ENCODE assay signal across 8 cellular contexts in genomic region chr9:127976943-127977871, GRCh38. TPM values are rescaled to one million over a fixed set of nuclear protein-coding genes. Genes with fewer than 3 reads are reported as not detected.
DNase-seq lines count a peak whose midpoint lies in the region; ATAC-seq and TF ChIP-seq lines count a peak whose summit lies in the region.

No MANE protein-coding gene starts in this region.

- no peak for TF ChIP-seq CTCF in adrenal gland (IDR thresholded peaks at IDR 0.05)

- H3K9me3 Mint-ChIP-seq in stimulated activated naive CD8-positive, alpha-beta T cell treated with anti-CD3 and anti-CD28 coated beads, Interleukin-15, Interleukin-2, amounts not matched to agents 100 ng/mL and 50 ng/mL, for 24 hours, result no peaks in the 10 kb centered on the region

- H3K18ac ChIP-seq in mesendoderm (ENCODE audit: low read length), result no peak overlapping the region

- intact Hi-C loops in adrenal gland (cut with DNase I), result loop anchor here in 1 of 2 donors (5.0 kb wide), 1 partner anchor 35 kb away; no protein-coding TSS in a partner anchor

- peak overlapping the region in 4 of 5 donors; percentile 45 to 95 (median 91) for H3K27ac ChIP-seq in adrenal gland
- H3K27ac ChIP-seq in mesendoderm (ENCODE audit: low read depth, low read length), result no peak overlapping the region
- no peak overlapping the region for H3K27ac ChIP-seq in SJCRH30

- H3K56ac ChIP-seq in mesendoderm (ENCODE audit: low read length), result peak overlapping the region; percentile 58

- peaks cover 77% of the 10 kb centered on the region for H3K4me1 Mint-ChIP-seq in stimulated activated naive CD8-positive, alpha-beta T cell treated with anti-CD3 and anti-CD28 coated beads, Interleukin-15, Interleukin-2, amounts not matched to agents 100 ng/mL and 50 ng/mL, for 24 hours (ENCODE audit: low read depth)

- no peak overlapping the region for H2BK5ac ChIP-seq in mesendoderm (ENCODE audit: low read length)

- H3K4me3 ChIP-seq in adrenal gland, result peak overlapping the region in 1 of 4 donors; percentile 99
- H3K4me3 ChIP-seq in mesendoderm (ENCODE audit: low read length), result no peak overlapping the region
- H3K4me3 ChIP-seq in SJCRH30, result no peak overlapping the region

- H3K4ac ChIP-seq in mesendoderm (ENCODE audit: low read depth, low read length), result no peak overlapping the region

- H3K27me3 Mint-ChIP-seq in stimulated activated naive CD8-positive, alpha-beta T cell treated with anti-CD3 and anti-CD28 coated beads, Interleukin-15, Interleukin-2, amounts not matched to agents 100 ng/mL and 50 ng/mL, for 24 hours, result no peaks in the 10 kb centered on the region

- peak overlapping the region; percentile 0 for H3K4me2 ChIP-seq in mesendoderm (ENCODE audit: low read length)

- H3K79me2 ChIP-seq in mesendoderm (ENCODE audit: control insufficient read depth, insufficient read depth, low read length), result peaks cover 73% of the 10 kb centered on the region

- no peak overlapping the region for H2AK5ac ChIP-seq in mesendoderm (ENCODE audit: low read length)

- no peak for TF ChIP-seq POLR2A in adrenal gland (IDR thresholded peaks at IDR 0.05)

- H3K27me3 ChIP-seq in adrenal gland, result no peaks in the 10 kb centered on the region
- H3K27me3 ChIP-seq in mesendoderm (ENCODE audit: insufficient read depth, low read length, poor library complexity), result no peaks in the 10 kb centered on the region
- H3K27me3 ChIP-seq in SJCRH30, result no peaks in the 10 kb centered on the region

- 59 to 78% (median 70%) methylated on average over 3 to 9 of the region's 9 CpGs for WGBS in adrenal gland, 4 donors
- WGBS in mesendoderm (ENCODE audit: extremely low coverage, insufficient coverage, low lambda C conversion rate), result no CpG with 5 or more reads among the region's 9 CpGs

- H3K36me3 Mint-ChIP-seq in stimulated activated naive CD8-positive, alpha-beta T cell treated with anti-CD3 and anti-CD28 coated beads, Interleukin-15, Interleukin-2, amounts not matched to agents 100 ng/mL and 50 ng/mL, for 24 hours (ENCODE audit: low read depth), result peaks cover 6% of the 10 kb centered on the region

- H3K9ac ChIP-seq in mesendoderm (ENCODE audit: low read length), result peak overlapping the region; percentile 52

- no peak overlapping the region for H3K23ac ChIP-seq in mesendoderm (ENCODE audit: low read length)

- peak overlapping the region; percentile 93 for H3K4me3 Mint-ChIP-seq in stimulated activated naive CD8-positive, alpha-beta T cell treated with anti-CD3 and anti-CD28 coated beads, Interleukin-15, Interleukin-2, amounts not matched to agents 100 ng/mL and 50 ng/mL, for 24 hours

- H3K9me3 ChIP-seq in adrenal gland (replicated peaks in 1 of 3) (no peaks in the 10 kb centered on the region), SJCRH30 (replicated peaks) (no peaks in the 10 kb centered on the region)

- H3K79me1 ChIP-seq in mesendoderm (ENCODE audit: low read length), result peaks cover 39% of the 10 kb centered on the region

- DNase-seq in stimulated activated naive CD8-positive, alpha-beta T cell treated with anti-CD3 and anti-CD28 coated beads, Interleukin-15, Interleukin-2, amounts not matched to agents 100 U/mL and 50 U/mL, for 24 hours, result no peak
- DNase-seq in adrenal gland (no peak), mesendoderm (no peak), retina (no peak), SJCRH30 (no peak)

- H3K36me3 ChIP-seq in adrenal gland (replicated peaks in 1 of 2), result no peaks in the 10 kb centered on the region
- no peaks in the 10 kb centered on the region for H3K36me3 ChIP-seq in mesendoderm (ENCODE audit: control insufficient read depth, insufficient read depth, low read length)
- H3K36me3 ChIP-seq in SJCRH30, result no peaks in the 10 kb centered on the region

- peaks cover 73 to 84% of the 10 kb centered on the region in 2 donors for H3K4me1 ChIP-seq in adrenal gland (replicated peaks in 1 of 2)
- peaks cover 8% of the 10 kb centered on the region for H3K4me1 ChIP-seq in mesendoderm (ENCODE audit: control insufficient read depth, low read depth, low read length)
- peaks cover 23% of the 10 kb centered on the region for H3K4me1 ChIP-seq in SJCRH30

- peak overlapping the region; percentile 95 for H3K27ac Mint-ChIP-seq in stimulated activated naive CD8-positive, alpha-beta T cell treated with anti-CD3 and anti-CD28 coated beads, Interleukin-15, Interleukin-2, amounts not matched to agents 100 ng/mL and 50 ng/mL, for 24 hours

- no peak overlapping the region for H2BK120ac ChIP-seq in mesendoderm (ENCODE audit: low read depth, low read length)

- no peak overlapping the region for H4K5ac ChIP-seq in mesendoderm (ENCODE audit: low read length)

- H2BK15ac ChIP-seq in mesendoderm (replicated peaks; ENCODE audit: low read depth), result no peak overlapping the region

- no peak overlapping the region for H4K8ac ChIP-seq in mesendoderm (ENCODE audit: low read depth, low read length)

- no peak for ATAC-seq in stimulated activated naive CD8-positive, alpha-beta T cell treated with anti-CD3 and anti-CD28 coated beads, Interleukin-15, Interleukin-2, amounts not matched to agents 100 U/mL and 50 U/mL, for 24 hours
- ATAC-seq in HG02870 (IDR thresholded peaks at IDR 0.05; ENCODE audit: unreplicated experiment) (no peak), GM21825 (IDR thresholded peaks at IDR 0.05; ENCODE audit: unreplicated experiment) (no peak)

RNA-seq across cellular contexts. Expression of gene EEIG1, which starts 3.6 kb away (rescaled TPM):
- 100 to 1,000 TPM in 2 of 8 donors, 10 to 100 TPM in 6; 35.6 to 179 (median 72.0) TPM for total RNA-seq in adrenal gland
- 10 to 100 TPM; 24.5 to 49.5 (median 32.6) TPM for polyA plus RNA-seq in adrenal gland
- 17.5 TPM for polyA plus RNA-seq in mesendoderm (2013, experiment 1 of 2)
- polyA plus RNA-seq in mesendoderm (2013, experiment 2 of 2), result 16.7 TPM
- total RNA-seq in SJCRH30 (2014; rRNA removed; shearing (Covaris generic)), result 4.0 and 5.0 TPM in 2 replicates

RNA-seq across cellular contexts. Expression of gene DPM2, which starts 39.6 kb away (rescaled TPM):
- total RNA-seq in adrenal gland, result 10 to 100 TPM; 18.4 to 46.8 (median 31.4) TPM
- polyA plus RNA-seq in adrenal gland, result 10 to 100 TPM; 32.9 to 36.5 (median 35.6) TPM
- 31.9 TPM for polyA plus RNA-seq in mesendoderm (2013, experiment 1 of 2)
- 33.2 TPM for polyA plus RNA-seq in mesendoderm (2013, experiment 2 of 2)
- total RNA-seq in SJCRH30 (2014; rRNA removed; shearing (Covaris generic)), result 44.7 and 46.4 TPM in 2 replicates

RNA-seq across cellular contexts. Expression of gene PIP5KL1, which starts 46.6 kb away (rescaled TPM):
- total RNA-seq in adrenal gland, result 1 to 10 TPM in 2 of 8 donors, under 1 TPM in 3, not detected in 3; 0.19 to 2.3 (median 0.83) TPM
- polyA plus RNA-seq in adrenal gland, result 1 to 10 TPM in 1 of 3 donors, under 1 TPM in 2; 0.22 to 1.5 (median 0.54) TPM
- 4.1 TPM for polyA plus RNA-seq in mesendoderm (2013, experiment 1 of 2)
- polyA plus RNA-seq in mesendoderm (2013, experiment 2 of 2), result 3.5 TPM
- 0.20 and 0.51 TPM in 2 replicates for total RNA-seq in SJCRH30 (2014; rRNA removed; shearing (Covaris generic))

Comparison
In these comparisons a context has a peak if more than half of its experiments do, and no peak if none do; other contexts are left out.
1. H3K27ac ChIP-seq: peak in adrenal gland (4 of 5); none in mesendoderm (single experiment) and SJCRH30 (single experiment).